ENCODE assay signal across 1 cellular context in the genomic region with DNA sequence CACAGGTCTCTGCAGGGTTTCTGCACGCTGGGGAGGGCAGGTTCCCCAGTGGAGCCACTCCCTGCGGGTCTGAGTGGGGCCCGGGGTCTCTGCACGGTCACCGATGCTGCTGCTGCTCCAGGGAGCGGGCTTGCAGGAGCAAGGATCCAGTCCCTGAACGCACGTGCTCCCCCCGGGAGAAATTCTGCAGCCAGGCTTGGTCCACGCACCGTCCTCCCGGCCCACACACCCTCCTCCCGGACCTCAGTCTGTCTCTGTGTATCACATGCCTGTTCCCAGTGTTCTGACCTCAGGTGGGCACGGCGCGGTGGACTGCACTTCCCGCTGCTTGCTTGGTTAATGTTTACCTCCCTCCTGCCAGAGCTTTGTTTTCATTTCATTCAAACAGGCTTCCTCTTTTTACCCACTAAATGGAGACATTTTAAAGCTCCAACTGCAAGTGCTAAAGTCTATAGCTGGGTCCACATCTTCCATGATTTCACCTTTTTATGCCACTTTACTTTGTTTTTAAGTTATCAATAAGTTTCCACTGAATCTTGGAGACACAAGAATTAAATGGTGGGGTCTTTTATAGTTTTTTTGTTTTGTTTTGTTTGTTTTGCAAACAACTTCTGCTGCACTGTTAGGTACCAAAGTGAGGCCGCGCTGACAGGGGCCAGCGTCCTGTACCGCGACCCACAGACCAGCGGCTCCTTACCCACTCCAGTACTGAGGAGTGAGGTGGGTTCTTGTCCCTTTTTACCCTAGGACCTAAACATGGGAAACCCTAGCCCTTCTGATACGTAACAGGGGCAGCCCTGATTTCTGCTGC.
A peak's percentile ranks its signal among the peaks of the same experiment; 100 is the strongest.
TF ChIP-seq lines count a peak whose summit lies in the region.

No MANE protein-coding gene starts in this region.

TF ChIP-seq in liver, 16 proteins besides CTCF, POLR2A, EP300 and RAD21 (continued from another document):
- peak; percentile 20 for TF ChIP-seq REST (IDR thresholded peaks at IDR 0.05)
- peak; percentile 49 to 58 for TF ChIP-seq HNF4A (conservative IDR thresholded peaks at IDR 0.05)
- TF ChIP-seq RXRA (IDR thresholded peaks at IDR 0.05): peak in 1 of 2 donors; percentile 58
- TF ChIP-seq, protein P1, sequence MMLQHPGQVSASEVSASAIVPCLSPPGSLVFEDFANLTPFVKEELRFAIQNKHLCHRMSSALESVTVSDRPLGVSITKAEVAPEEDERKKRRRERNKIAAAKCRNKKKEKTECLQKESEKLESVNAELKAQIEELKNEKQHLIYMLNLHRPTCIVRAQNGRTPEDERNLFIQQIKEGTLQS (IDR thresholded peaks at IDR 0.05): no peak
- no peak for TF ChIP-seq HNF4G (IDR thresholded peaks at IDR 0.05)
- TF ChIP-seq SP1 (IDR thresholded peaks at IDR 0.05): peak; percentile 62
- peak; percentile 75 for TF ChIP-seq YY1 (IDR thresholded peaks at IDR 0.05)
- TF ChIP-seq GABPA (IDR thresholded peaks at IDR 0.05 in 1 of 2, conservative IDR thresholded peaks at IDR 0.05 in 1 of 2): no peak
- no peak for TF ChIP-seq NR2F2 (IDR thresholded peaks at IDR 0.05)
- TF ChIP-seq FOXA2 (IDR thresholded peaks at IDR 0.05): no peak
